In the genomic region with DNA sequence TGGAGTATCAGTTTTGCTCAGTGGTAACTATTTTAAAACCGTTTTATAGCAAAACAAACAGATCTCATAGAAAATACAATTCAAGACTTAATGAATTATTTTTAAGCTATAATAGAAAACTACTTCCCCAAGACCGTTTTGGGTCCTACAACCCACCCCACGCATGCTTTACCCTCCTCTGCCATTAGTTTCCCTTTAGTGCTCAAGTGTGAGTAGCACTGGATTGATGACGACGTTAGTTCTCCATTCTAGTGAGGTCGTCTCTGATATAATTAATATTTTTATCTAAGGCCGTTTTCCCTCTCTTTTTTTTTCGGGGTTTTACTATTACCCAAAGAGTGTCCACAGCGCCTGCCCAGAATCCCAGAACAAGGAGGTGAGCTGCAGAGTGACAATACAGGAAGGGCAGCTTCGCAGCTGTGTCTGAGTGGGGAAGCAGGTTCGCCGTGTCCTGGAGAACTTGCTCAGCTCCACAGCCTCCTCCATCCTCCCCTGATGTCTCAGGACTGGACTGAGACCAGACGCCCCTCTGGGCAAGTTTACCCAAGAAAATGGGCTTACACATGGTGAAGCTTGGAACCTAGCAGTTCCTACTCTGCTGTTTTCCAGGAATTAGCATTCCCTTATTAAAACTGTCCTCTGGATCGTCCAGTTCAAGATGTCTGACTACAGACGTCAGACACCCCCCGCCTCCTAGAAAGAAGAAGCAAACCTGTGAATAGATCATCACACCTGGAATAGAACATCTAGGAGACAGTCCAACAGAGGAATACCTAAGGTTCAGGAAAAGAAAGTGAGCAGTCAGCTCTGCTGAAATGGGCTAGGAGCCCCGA, we compare ENCODE assay signal across 8 cellular contexts. TPM values are rescaled to one million over a fixed set of nuclear protein-coding genes. Genes with fewer than 3 reads are reported as not detected.
A peak's percentile ranks its signal among the peaks of the same experiment; 100 is the strongest.
DNase-seq lines count a peak whose midpoint lies in the region; ATAC-seq and TF ChIP-seq lines count a peak whose summit lies in the region.

No MANE protein-coding gene starts in this region.

- H3K36me3 ChIP-seq in neuronal stem cell (replicated peaks in 1 of 2; ENCODE audit: control insufficient read depth in 2 of 2, insufficient read depth in 2 of 2, low read length in 2 of 2): no peaks in the 10 kb centered on the region

- no peak overlapping the region for H2AK5ac ChIP-seq in neuronal stem cell (ENCODE audit: low read depth, low read length)

- no peak overlapping the region for H3K18ac ChIP-seq in neuronal stem cell (ENCODE audit: low read length)

- no CpG with 5 or more reads among the region's 17 CpGs for WGBS in neuronal stem cell (ENCODE audit: extremely low coverage in 2 of 2, insufficient read length in 2 of 2, insufficient replicate concordance in 1 of 2), 2 donors

- H3K79me1 ChIP-seq in neuronal stem cell (ENCODE audit: low read depth, low read length): no peaks in the 10 kb centered on the region

- peak overlapping the region; percentile 97 for H2AFZ ChIP-seq in neuronal stem cell (ENCODE audit: low read length)

- ATAC-seq in GM18511 (IDR thresholded peaks at IDR 0.05; ENCODE audit: unreplicated experiment): peak; percentile 35
- ATAC-seq in HG02973 (IDR thresholded peaks at IDR 0.05; ENCODE audit: unreplicated experiment): no peak

- no peak for TF ChIP-seq CTCF in AG09309 (IDR thresholded peaks at IDR 0.05; ENCODE audit: control insufficient read depth, insufficient read depth, low read depth, low read length, missing control alignments)
- no peak for TF ChIP-seq CTCF in RWPE1 (conservative IDR thresholded peaks at IDR 0.05; ENCODE audit: low read depth)
- TF ChIP-seq CTCF in epithelial cell of proximal tubule (conservative IDR thresholded peaks at IDR 0.05; ENCODE audit: low read depth, low read length): no peak

- peaks cover 0 to 2% of the 10 kb centered on the region in 2 donors for H3K9me3 ChIP-seq in neuronal stem cell (replicated peaks in 1 of 2; ENCODE audit: control insufficient read depth in 2 of 2, insufficient read depth in 1 of 2, low read depth in 1 of 2, low read length in 2 of 2)

- H3K23ac ChIP-seq in neuronal stem cell (ENCODE audit: low read depth, low read length, poor library complexity): no peak overlapping the region

- H4K8ac ChIP-seq in neuronal stem cell (ENCODE audit: low read depth, low read length): no peak overlapping the region

- peaks cover 0 to 19% (median 11%) of the 10 kb centered on the region in 3 experiments for H3K27me3 ChIP-seq in neuronal stem cell (ENCODE audit: control insufficient read depth in 3 of 3, insufficient read depth in 3 of 3, low read depth in 1 of 3, low read length in 3 of 3)

- DNase-seq in AG09309 (ENCODE audit: low read depth) (no peak), RWPE1 (ENCODE audit: low spot score) (peak; percentile 9), epithelial cell of proximal tubule (ENCODE audit: low read depth) (no peak), neuronal stem cell (ENCODE audit: low spot score) (no peak), COLO668 (lab: John Stamatoyannopoulos, UW; ENCODE audit: unreplicated experiment) (no peak), T1000 (lab: John Stamatoyannopoulos, UW) (no peak)

- H3K4me3 ChIP-seq in AG09309 (ENCODE audit: control insufficient read depth, low read depth, low read length) (peak overlapping the region; percentile 48), epithelial cell of proximal tubule (ENCODE audit: low read depth, low read length) (peak overlapping the region; percentile 59), neuronal stem cell (ENCODE audit: low read length in 2 of 2) (peak overlapping the region; percentile 41 to 79)

- CTCF ChIA-PET in RWPE1 (lab: Yijun Ruan, JAX): interaction anchor here (0.6 to 1.3 kb wide), 4 partner anchors 12 to 378 kb away, joined by 3 to 4 read pairs (median 4); no protein-coding TSS in a partner anchor

- no peak overlapping the region for H4K91ac ChIP-seq in neuronal stem cell (ENCODE audit: low read depth, low read length, poor library complexity)

- no peak overlapping the region for H3K14ac ChIP-seq in neuronal stem cell (ENCODE audit: low read length)

- no peak overlapping the region for H3K9ac ChIP-seq in neuronal stem cell (ENCODE audit: low read depth, low read length, poor library complexity)

- no peak overlapping the region for H3K27ac ChIP-seq in RWPE1
- H3K27ac ChIP-seq in neuronal stem cell (replicated peaks; ENCODE audit: low read length): no peak overlapping the region

- peaks cover 5 to 6% of the 10 kb centered on the region in 2 donors for H3K4me1 ChIP-seq in neuronal stem cell (ENCODE audit: control insufficient read depth in 2 of 2, insufficient read depth in 1 of 2, low read depth in 1 of 2, low read length in 2 of 2)

- H2BK15ac ChIP-seq in neuronal stem cell (ENCODE audit: low read length): no peak overlapping the region

- peak overlapping the region; percentile 83 for H3K4me2 ChIP-seq in neuronal stem cell (ENCODE audit: insufficient read depth, low read length, poor library complexity, severe bottlenecking)

- H2BK12ac ChIP-seq in neuronal stem cell (ENCODE audit: low read length): no peak overlapping the region

- no peak overlapping the region for H2BK5ac ChIP-seq in neuronal stem cell (ENCODE audit: low read length)

- H2BK120ac ChIP-seq in neuronal stem cell (ENCODE audit: low read depth, low read length): no peak overlapping the region

- POLR2A ChIA-PET in RWPE1 (lab: Yijun Ruan, JAX; ENCODE audit: low non-redundant PET): no interaction called here

- H3K4ac ChIP-seq in neuronal stem cell (ENCODE audit: low read length): no peak overlapping the region

RNA-seq across cellular contexts. Expression of a gene that starts 31.9 kb away (rescaled TPM):
- total RNA-seq in epithelial cell of proximal tubule: 11.6 and 15.9 TPM in 2 replicates
- 12.0 TPM for polyA plus RNA-seq in neuronal stem cell (2013, experiment 1 of 2)
- polyA plus RNA-seq in neuronal stem cell (2013, experiment 2 of 2): 12.6 TPM
